ENCODE assay signal across 8 cellular contexts in genomic region chr11:67118801-67119576, GRCh38. TPM values are rescaled to one million over a fixed set of nuclear protein-coding genes. Genes with fewer than 3 reads are reported as not detected.
DNase-seq lines count a peak whose midpoint lies in the region; ATAC-seq and TF ChIP-seq lines count a peak whose summit lies in the region.

Gene KDM2A, plus strand, starts transcription at chr11:67119263. Its CDS starts 2,054 bp downstream, at chr11:67121317.

- H3K4me1 Mint-ChIP-seq in T-helper 1 cell treated with Interleukin-12 subunit alpha and Interleukin-12 subunit beta and Interleukin-4 antibody, amounts not matched to agents 30 μg/mL and 1 μg/mL, for 36 hours (ENCODE audit: low read depth) = peaks cover 20% of the 10 kb centered on the region

- intact Hi-C loops in left cardiac atrium (cut with DNase I) = no loop called here
- intact Hi-C loops in posterior vena cava (cut with DNase I) = no loop called here

- peak within 1 kb of the TSS; percentile 89 to 94 (median 94) for H3K4me3 ChIP-seq in upper lobe of left lung

- H3K4me1 ChIP-seq in upper lobe of left lung = peaks cover 27 to 45% (median 35%) of the 10 kb centered on the region in 4 donors

- peak within 1 kb of the TSS; percentile 98 to 100 (median 99) for H3K27ac ChIP-seq in upper lobe of left lung

- H3K9me3 ChIP-seq in upper lobe of left lung = no peaks in the 10 kb centered on the region

- in situ Hi-C loops in GM13976 (cut with MboI; ENCODE audit: low sequenced_read_pairs, unreplicated experiment) = no loop called here

- ATAC-seq in HG02885 (IDR thresholded peaks at IDR 0.05; ENCODE audit: poor library complexity, unreplicated experiment) = peak; percentile 74
- ATAC-seq in left cardiac atrium = peak; percentile 92 to 95
- ATAC-seq in upper lobe of left lung (ENCODE audit: low FRiP score in 2 of 2) = peak; percentile 95 to 97

- TF ChIP-seq POLR2A in upper lobe of left lung (IDR thresholded peaks at IDR 0.05) = peak in 3 of 4 donors; percentile 48 to 76 (median 65)

- no peak for TF ChIP-seq EP300 in upper lobe of left lung (IDR thresholded peaks at IDR 0.05)

- H3K9me3 Mint-ChIP-seq in T-helper 1 cell treated with Interleukin-12 subunit alpha and Interleukin-12 subunit beta and Interleukin-4 antibody, amounts not matched to agents 30 μg/mL and 1 μg/mL, for 36 hours = no peaks in the 10 kb centered on the region

- WGBS in upper lobe of left lung, 2 donors = no CpG with 5 or more reads among the region's 95 CpGs

- peak; percentile 100 for DNase-seq in GM13976 (ENCODE audit: low spot score)
- peak; percentile 88 for DNase-seq in NCI-H1694 (lab: John Stamatoyannopoulos, UW)
- DNase-seq in amniotic stem cell (lab: John Stamatoyannopoulos, UW) = peak; percentile 99
- DNase-seq in left cardiac atrium = peak; percentile 100
- DNase-seq in posterior vena cava (ENCODE audit: low spot score) = peak; percentile 100
- peak; percentile 99 to 100 for DNase-seq in upper lobe of left lung

- H3K27me3 Mint-ChIP-seq in T-helper 1 cell treated with Interleukin-12 subunit alpha and Interleukin-12 subunit beta and Interleukin-4 antibody, amounts not matched to agents 30 μg/mL and 1 μg/mL, for 36 hours (ENCODE audit: low read depth) = peaks cover 4% of the 10 kb centered on the region

- H3K27me3 ChIP-seq in upper lobe of left lung = no peaks in the 10 kb centered on the region

- peaks cover 16% of the 10 kb centered on the region for H3K36me3 Mint-ChIP-seq in T-helper 1 cell treated with Interleukin-12 subunit alpha and Interleukin-12 subunit beta and Interleukin-4 antibody, amounts not matched to agents 30 μg/mL and 1 μg/mL, for 36 hours (ENCODE audit: low read depth)

- TF ChIP-seq CTCF in GM13976 (IDR thresholded peaks at IDR 0.05; ENCODE audit: borderline replicate concordance, control extremely low read depth, extremely low read depth, insufficient read depth, missing control alignments) (peak; percentile 18), upper lobe of left lung (IDR thresholded peaks at IDR 0.05) (peak in 3 of 6 experiments; percentile 26 to 71 (median 28))

- peak within 1 kb of the TSS; percentile 95 for H3K27ac Mint-ChIP-seq in T-helper 1 cell treated with Interleukin-12 subunit alpha and Interleukin-12 subunit beta and Interleukin-4 antibody, amounts not matched to agents 30 μg/mL and 1 μg/mL, for 36 hours

- H3K36me3 ChIP-seq in upper lobe of left lung = peaks cover 0 to 8% (median 0%) of the 10 kb centered on the region in 4 donors

- H3K4me3 Mint-ChIP-seq in T-helper 1 cell treated with Interleukin-12 subunit alpha and Interleukin-12 subunit beta and Interleukin-4 antibody, amounts not matched to agents 30 μg/mL and 1 μg/mL, for 36 hours = peak within 1 kb of the TSS; percentile 98

RNA-seq across cellular contexts. Expression of gene KDM2A, which starts in this region (rescaled TPM):
- total RNA-seq in left cardiac atrium (10 to 100 TPM; 38.2 to 46.7 TPM), posterior vena cava (10 to 100 TPM; 55.3 to 58.3 TPM), upper lobe of left lung (100 to 1,000 TPM in 2 of 6 donors, 10 to 100 TPM in 4; 63.1 to 229 (median 74.0) TPM)

Comparison
In these comparisons a context has a peak if more than half of its experiments do, and no peak if none do; other contexts are left out.
1. Peak in every context shown above with its lines: DNase-seq, ATAC-seq, H3K4me3 ChIP-seq and H3K27ac ChIP-seq.